ENCODE assay signal across 7 cellular contexts in genomic region chr3:111998661-111999641, GRCh38. TPM values are rescaled to one million over a fixed set of nuclear protein-coding genes. Genes with fewer than 3 reads are reported as not detected.
DNase-seq lines count a peak whose midpoint lies in the region; ATAC-seq, FAIRE-seq and TF ChIP-seq lines count a peak whose summit lies in the region.

TAGLN3 (plus strand) TSS chr3:111998922; CDS start chr3:111999423, 501 bp downstream.

- POLR2A ChIA-PET in activated B cell treated with CpG ODN at 0.5 μM for 24 hours (lab: Charles Lee) = interaction anchor here (0.6 to 1.5 kb wide), 4 partner anchors 10 to 330 kb away, joined by 3 to 5 read pairs (median 4); partner anchors contain the start of gene ABHD10

- H3K4me3 ChIP-seq in neural cell (ENCODE audit: low read length) = peak within 1 kb of the TSS; percentile 88

- peaks cover 8% of the 10 kb centered on the region for H3K27me3 Mint-ChIP-seq in activated B cell treated with CpG ODN at 0.5 μM for 24 hours

- TF ChIP-seq RAD21 in neural cell (conservative IDR thresholded peaks at IDR 0.05) = peak; percentile 43

- H3K9ac ChIP-seq in neural cell (ENCODE audit: low read length) = peak within 1 kb of the TSS; percentile 99

- no peaks in the 10 kb centered on the region for H3K9me3 ChIP-seq in neural cell (ENCODE audit: low read length)

- DNase-seq in LHCN-M2 (ENCODE audit: low read depth) (peak; percentile 20), activated B cell treated with CpG ODN at 0.5 μM for 24 hours (peak; percentile 21), frontal cortex (ENCODE audit: low spot score in 2 of 2) (peak in 1 of 2 donors; percentile 38), D341Med (ENCODE audit: low spot score) (no peak)

- H3K36me3 Mint-ChIP-seq in activated B cell treated with CpG ODN at 0.5 μM for 24 hours (ENCODE audit: low read depth) = peaks cover 7% of the 10 kb centered on the region

- intact Hi-C loops in activated B cell treated with CpG ODN at 0.5 μM for 24 hours (cut with micrococcal nuclease) = no loop called here

- H3K4me2 ChIP-seq in neural cell (ENCODE audit: low read length) = peak within 1 kb of the TSS; percentile 99

- no peaks in the 10 kb centered on the region for H3K27me3 ChIP-seq in neural cell (ENCODE audit: insufficient read depth, low read depth, low read length)

- H4K20me1 ChIP-seq in neural cell (ENCODE audit: insufficient read depth) = no peaks in the 10 kb centered on the region

- CTCF ChIA-PET in activated B cell treated with CpG ODN at 0.5 μM for 24 hours (lab: Charles Lee) = interaction anchor here (0.7 to 3.1 kb wide), 2 partner anchors 10 to 15 kb away, joined by 3 to 20 read pairs; no protein-coding TSS in a partner anchor

- no peaks in the 10 kb centered on the region for H3K9me2 ChIP-seq in neural cell (ENCODE audit: insufficient read depth, low read length)

- peaks cover 51% of the 10 kb centered on the region for H3K79me2 ChIP-seq in neural cell (replicated peaks; ENCODE audit: insufficient read depth, low read length)

- no peaks in the 10 kb centered on the region for H3K9me3 Mint-ChIP-seq in activated B cell treated with CpG ODN at 0.5 μM for 24 hours

- ATAC-seq in GM18868 (IDR thresholded peaks at IDR 0.05; ENCODE audit: unreplicated experiment) (peak; percentile 53), activated B cell treated with CpG ODN at 0.5 μM for 24 hours (ENCODE audit: low read depth) (peak; percentile 79), GM18861 (IDR thresholded peaks at IDR 0.05; ENCODE audit: unreplicated experiment) (no peak)

- H2AFZ ChIP-seq in neural cell (ENCODE audit: low read depth, low read length) = peak within 1 kb of the TSS; percentile 78

- H3K4me3 Mint-ChIP-seq in activated B cell treated with CpG ODN at 0.5 μM for 24 hours = peak within 1 kb of the TSS; percentile 86

- H3K36me3 ChIP-seq in neural cell (ENCODE audit: insufficient read depth, low read length) = peaks cover 12% of the 10 kb centered on the region

- TF ChIP-seq EP300 in neural cell (conservative IDR thresholded peaks at IDR 0.05; ENCODE audit: poor library complexity, severe bottlenecking) = peak; percentile 55

- no peak within 1 kb of the TSS for H3K27ac Mint-ChIP-seq in activated B cell treated with CpG ODN at 0.5 μM for 24 hours

- TF ChIP-seq CTCF in activated B cell treated with CpG ODN at 0.5 μM for 24 hours (IDR thresholded peaks at IDR 0.05) = no peak
- no peak for TF ChIP-seq CTCF in neural cell (IDR thresholded peaks at IDR 0.05; ENCODE audit: poor library complexity, severe bottlenecking)

- FAIRE-seq in frontal cortex (lab: Jason Lieb, UNC) = no peak

- H3K4me1 Mint-ChIP-seq in activated B cell treated with CpG ODN at 0.5 μM for 24 hours = peaks cover 15% of the 10 kb centered on the region

- H3F3A ChIP-seq in neural cell (ENCODE audit: insufficient read depth, low read length, poor library complexity, severe bottlenecking) = no peaks in the 10 kb centered on the region

- H3K27ac ChIP-seq in neural cell (ENCODE audit: low read length) = peak within 1 kb of the TSS; percentile 98

TF ChIP-seq in neural cell, 6 proteins besides CTCF, POLR2A, EP300 and RAD21:
- TF ChIP-seq TAF1 (IDR thresholded peaks at IDR 0.05; ENCODE audit: low read depth) (peak; percentile 69), MXI1 (conservative IDR thresholded peaks at IDR 0.05; ENCODE audit: poor library complexity, severe bottlenecking) (peak; percentile 64), SMC3 (conservative IDR thresholded peaks at IDR 0.05; ENCODE audit: poor library complexity) (peak; percentile 46), EZH2 (IDR thresholded peaks at IDR 0.05; ENCODE audit: borderline replicate concordance, insufficient read depth, low read length, poor library complexity, severe bottlenecking) (no peak), REST (IDR thresholded peaks at IDR 0.05; ENCODE audit: borderline replicate concordance) (peak; percentile 76), POLR2AphosphoS5 (IDR thresholded peaks at IDR 0.05) (peak; percentile 84)

RNA-seq across cellular contexts. Expression of gene TAGLN3, which starts in this region (rescaled TPM):
- total RNA-seq in LHCN-M2 (2014; rRNA removed) (not detected in 2 replicates), activated B cell treated with CpG ODN at 0.5 μM for 24 hours (not detected in 2 replicates), frontal cortex (174 TPM)
- 0.07 TPM for polyA plus RNA-seq in LHCN-M2 (2012)
- 519 and 568 TPM in 2 replicates for polyA plus RNA-seq in neural cell
- polyA minus RNA-seq in neural cell = 247 and 249 TPM in 2 replicates

Comparison
In these comparisons a context has a peak if more than half of its experiments do, and no peak if none do; other contexts are left out.
1. RNA of gene TAGLN3 (total RNA-seq): 174 TPM in frontal cortex (single experiment); not detected in LHCN-M2 and not detected in activated B cell treated with CpG ODN at 0.5 μM for 24 hours; every median in the first group is over 100 times any median in the second.
2. Peak in DNase-seq in LHCN-M2; RNA of the gene not detected or under 1 TPM.
3. Peak in DNase-seq and ATAC-seq in activated B cell treated with CpG ODN at 0.5 μM for 24 hours; RNA of the gene not detected or under 1 TPM.